Comparison of ENCODE assay signal across 8 cellular contexts in the genomic region with DNA sequence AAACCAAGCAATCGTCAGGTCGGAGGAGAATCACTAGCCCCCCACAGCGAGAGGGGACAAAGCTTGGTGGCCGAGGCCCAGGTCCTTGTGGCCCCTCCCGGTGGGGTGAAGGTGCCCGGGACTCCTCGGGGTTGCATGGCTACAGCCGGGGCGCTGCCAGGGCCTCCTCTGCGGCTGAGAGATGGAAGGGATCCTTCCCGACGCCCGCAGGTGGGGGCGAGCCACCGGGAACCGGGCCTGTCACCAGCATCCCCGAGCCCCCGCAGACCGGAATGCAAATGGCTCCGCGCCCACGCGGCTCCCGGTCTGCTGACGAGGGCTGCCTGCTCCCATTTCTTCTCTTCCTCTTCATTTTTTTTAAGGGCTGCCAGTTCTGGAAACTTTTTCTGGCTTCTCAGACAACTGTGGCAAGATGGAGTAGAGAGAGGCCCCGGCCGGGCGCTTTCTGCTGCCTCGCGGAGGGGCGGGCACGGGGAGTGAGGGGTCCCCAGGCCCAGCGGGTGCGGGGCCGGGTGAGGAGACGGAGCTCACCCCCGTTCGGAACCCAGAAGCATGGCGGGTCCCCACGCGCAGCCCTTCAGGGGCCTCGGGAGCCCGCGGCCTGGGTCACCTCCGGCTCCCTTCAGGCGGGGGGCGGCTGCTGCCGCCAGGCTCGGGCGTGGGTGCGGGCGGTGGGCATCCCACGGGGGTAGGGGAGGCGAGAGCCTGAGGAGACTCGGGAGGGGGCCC. TPM values are rescaled to one million over a fixed set of nuclear protein-coding genes. Genes with fewer than 3 reads are reported as not detected.
DNase-seq lines count a peak whose midpoint lies in the region; ATAC-seq, FAIRE-seq and TF ChIP-seq lines count a peak whose summit lies in the region.

No MANE protein-coding gene starts in this region.

- H3K4me3 Mint-ChIP-seq in activated T-cell treated with anti-CD3 and anti-CD28 coated beads, Interleukin-2, amount 50 U/mL, for 4 hours = peak overlapping the region; percentile 72
- peak overlapping the region; percentile 75 for H3K4me3 Mint-ChIP-seq in dendritic cell treated with granulocyte-macrophage colony-stimulating factor and Interleukin-4, amounts not matched to agents 40 ng/mL and 50 ng/mL, for 4 days

- no peaks in the 10 kb centered on the region for H3K27me3 Mint-ChIP-seq in activated T-cell treated with anti-CD3 and anti-CD28 coated beads, Interleukin-2, amount 50 U/mL, for 4 hours (ENCODE audit: low read depth)
- peaks cover 25% of the 10 kb centered on the region for H3K27me3 Mint-ChIP-seq in dendritic cell treated with granulocyte-macrophage colony-stimulating factor and Interleukin-4, amounts not matched to agents 40 ng/mL and 50 ng/mL, for 4 days

- H3K4me3 ChIP-seq in mononuclear cell (ENCODE audit: low read length) = peak overlapping the region; percentile 37

- H3K36me3 Mint-ChIP-seq in activated T-cell treated with anti-CD3 and anti-CD28 coated beads, Interleukin-2, amount 50 U/mL, for 4 hours (ENCODE audit: insufficient read depth) = no peaks in the 10 kb centered on the region
- H3K36me3 Mint-ChIP-seq in dendritic cell treated with granulocyte-macrophage colony-stimulating factor and Interleukin-4, amounts not matched to agents 40 ng/mL and 50 ng/mL, for 4 days (ENCODE audit: low read depth) = no peaks in the 10 kb centered on the region

- H3K4me1 ChIP-seq in mononuclear cell (ENCODE audit: insufficient read depth, low read length) = peaks cover 13% of the 10 kb centered on the region

- H3K27me3 ChIP-seq in mononuclear cell (ENCODE audit: insufficient read depth, low read length) = no peaks in the 10 kb centered on the region

- peak; percentile 13 for DNase-seq in activated T-cell treated with anti-CD3 and anti-CD28 coated beads, Interleukin-2, amount 50 U/mL, for 4 hours
- no peak for DNase-seq in activated T-cell treated with anti-CD3 and anti-CD28 coated beads, Interleukin-2, amount 50 U/mL, for 1 hour
- peak; percentile 9 for DNase-seq in NOMO-1 treated with DMSO at 0.1 percent for 48 hours (lab: John Stamatoyannopoulos, UW; ENCODE audit: unreplicated experiment)
- no peak for DNase-seq in NCI-H1436 (lab: John Stamatoyannopoulos, UW)
- no peak for DNase-seq in H54 (ENCODE audit: insufficient read length, low spot score)
- no peak for DNase-seq in erythroblast (lab: John Stamatoyannopoulos, UW)

- H3K9me3 ChIP-seq in mononuclear cell (ENCODE audit: low read depth, low read length) = no peaks in the 10 kb centered on the region

- TF ChIP-seq POLR2A in H54 (IDR thresholded peaks at IDR 0.05; ENCODE audit: low read depth, low read length) = no peak
- no peak for TF ChIP-seq POLR2A in erythroblast (IDR thresholded peaks at IDR 0.05; ENCODE audit: low read length)

- peaks cover 12% of the 10 kb centered on the region for H3K4me1 Mint-ChIP-seq in activated T-cell treated with anti-CD3 and anti-CD28 coated beads, Interleukin-2, amount 50 U/mL, for 4 hours (ENCODE audit: low read depth)
- peaks cover 41% of the 10 kb centered on the region for H3K4me1 Mint-ChIP-seq in dendritic cell treated with granulocyte-macrophage colony-stimulating factor and Interleukin-4, amounts not matched to agents 40 ng/mL and 50 ng/mL, for 4 days (ENCODE audit: low read depth)

- FAIRE-seq in H54 (lab: Jason Lieb, UNC) = no peak

- peak overlapping the region; percentile 82 for H3K27ac Mint-ChIP-seq in dendritic cell treated with granulocyte-macrophage colony-stimulating factor and Interleukin-4, amounts not matched to agents 40 ng/mL and 50 ng/mL, for 4 days

- ATAC-seq in activated T-cell treated with anti-CD3 and anti-CD28 coated beads, Interleukin-2, amount 50 U/mL, for 4 hours = peak in 1 of 2 donors; percentile 7

- no peaks in the 10 kb centered on the region for H3K9me3 Mint-ChIP-seq in activated T-cell treated with anti-CD3 and anti-CD28 coated beads, Interleukin-2, amount 50 U/mL, for 4 hours
- no peaks in the 10 kb centered on the region for H3K9me3 Mint-ChIP-seq in dendritic cell treated with granulocyte-macrophage colony-stimulating factor and Interleukin-4, amounts not matched to agents 40 ng/mL and 50 ng/mL, for 4 days

- intact Hi-C loops in dendritic cell treated with granulocyte-macrophage colony-stimulating factor and Interleukin-4, amounts not matched to agents 40 ng/mL and 50 ng/mL, for 4 days (cut with micrococcal nuclease) = loop anchor here (2.0 kb wide), 2 partner anchors 27 to 185 kb away; partner anchors contain the start of gene MELTF

RNA-seq across cellular contexts. Expression of gene MELTF, which starts 27.5 kb away (rescaled TPM):
- 1 to 10 TPM in 2 of 3 donors, under 1 TPM in 1; 0.79 to 2.7 (median 1.9) TPM for total RNA-seq in activated T-cell treated with anti-CD3 and anti-CD28 coated beads, Interleukin-2, amount 50 U/mL, for 4 hours
- total RNA-seq in mononuclear cell = 9.1 TPM

RNA-seq across cellular contexts. Expression of gene PIGZ, which starts 33.5 kb away (rescaled TPM):
- total RNA-seq in activated T-cell treated with anti-CD3 and anti-CD28 coated beads, Interleukin-2, amount 50 U/mL, for 4 hours = under 1 TPM; 0.34 to 0.82 (median 0.61) TPM
- total RNA-seq in mononuclear cell = 1.0 TPM

RNA-seq across cellular contexts. Expression of gene NCBP2, which starts 59.8 kb away (rescaled TPM):
- total RNA-seq in activated T-cell treated with anti-CD3 and anti-CD28 coated beads, Interleukin-2, amount 50 U/mL, for 4 hours = 100 to 1,000 TPM; 132 to 138 (median 134) TPM
- 23.1 TPM for total RNA-seq in mononuclear cell

Comparison
In these comparisons a context has a peak if more than half of its experiments do, and no peak if none do; other contexts are left out.
1. DNase-seq: peak in activated T-cell treated with anti-CD3 and anti-CD28 coated beads, Interleukin-2, amount 50 U/mL, for 4 hours (single experiment) and NOMO-1 treated with DMSO at 0.1 percent for 48 hours (single experiment); none in activated T-cell treated with anti-CD3 and anti-CD28 coated beads, Interleukin-2, amount 50 U/mL, for 1 hour (single experiment), NCI-H1436 (single experiment), H54 (single experiment) and erythroblast (0 of 2).